In the genomic region with DNA sequence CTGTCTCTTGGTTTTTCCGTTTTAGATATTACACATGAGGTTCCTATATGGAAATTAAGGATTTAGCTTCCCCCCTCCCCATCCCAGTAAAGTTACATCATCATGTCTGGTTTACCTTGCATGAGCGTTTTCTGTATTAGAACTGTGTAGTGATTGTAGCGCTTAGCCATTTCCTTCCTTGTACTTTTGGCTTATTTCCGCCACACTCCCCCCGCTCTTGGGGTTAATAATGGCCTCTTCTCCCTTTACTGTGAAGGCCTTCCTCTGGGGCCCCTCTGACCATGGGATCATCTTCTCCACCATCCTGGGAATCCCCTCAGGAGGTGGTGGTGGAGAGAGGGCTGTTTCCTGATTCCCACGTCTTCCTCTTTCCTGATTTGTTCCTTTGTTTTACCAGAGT, we compare ENCODE assay signal across 10 cellular contexts. TPM values are rescaled to one million over a fixed set of nuclear protein-coding genes. Genes with fewer than 3 reads are reported as not detected.
DNase-seq lines count a peak whose midpoint lies in the region; ATAC-seq, FAIRE-seq and TF ChIP-seq lines count a peak whose summit lies in the region.
"Had no signal": no experiment of that assay in that cellular context is flagged by ENCODE, and none has a peak within 500 bp of the region (broad histone marks: within the 10 kb centered on the region; RNA-seq: fewer than 3 reads in every experiment).

No MANE protein-coding gene starts in this region.

- peak overlapping the region; percentile 43 for H3K4me3 Mint-ChIP-seq in natural killer cell

- CTCF ChIA-PET in A549 (lab: Yijun Ruan, JAX) (no interaction called here), IMR-90 (lab: Yijun Ruan, JAX) (no interaction called here)

- no peaks in the 10 kb centered on the region for H3K27me3 ChIP-seq in IMR-90 (ENCODE audit: control insufficient read depth, insufficient read depth, low read length)

- no peak overlapping the region for H3K18ac ChIP-seq in IMR-90 (ENCODE audit: low read depth, low read length)

- H3K4ac ChIP-seq in IMR-90 (ENCODE audit: low read depth, low read length) = no peak overlapping the region

- no peak overlapping the region for H2AK5ac ChIP-seq in IMR-90 (ENCODE audit: low read depth, low read length)

- no peak overlapping the region for H3K9ac ChIP-seq in IMR-90 (ENCODE audit: low read depth, low read length)

- TF ChIP-seq POLR2A in A549 (IDR thresholded peaks at IDR 0.05; ENCODE audit: low read length) (no peak), IMR-90 (IDR thresholded peaks at IDR 0.05; ENCODE audit: low read depth, low read length) (no peak), GM18505 (IDR thresholded peaks at IDR 0.05; ENCODE audit: borderline replicate concordance, extremely low read depth, insufficient read depth, insufficient read length) (no peak)

- in situ Hi-C loops in IMR-90 (cut with MboI; ENCODE audit: low sequenced_read_pairs) = no loop called here

- peaks cover 10% of the 10 kb centered on the region; the same call in 1 of the 2 replicates for H4K20me1 ChIP-seq in IMR-90 (ENCODE audit: insufficient read depth, low read length)

- no peak overlapping the region for H2AFZ ChIP-seq in IMR-90 (replicated peaks; ENCODE audit: low read length, poor library complexity)

- 89% methylated on average over 6 of the region's 6 CpGs for WGBS in A549 (ENCODE audit: missing lambda C conversion rate)
- no CpG with 5 or more reads among the region's 6 CpGs for WGBS in IMR-90 (ENCODE audit: extremely low coverage in 2 of 2, insufficient read length in 1 of 2), 2 experiments

- H3K9me3 ChIP-seq in A549 = no peaks in the 10 kb centered on the region
- H3K9me3 ChIP-seq in IMR-90 (ENCODE audit: control insufficient read depth, insufficient read depth, low read length) = no peaks in the 10 kb centered on the region

- FAIRE-seq in A549 (lab: Jason Lieb, UNC) = no peak

- no peak overlapping the region for H2BK5ac ChIP-seq in IMR-90 (ENCODE audit: low read depth, low read length, poor library complexity, severe bottlenecking)

- H3K9me3 Mint-ChIP-seq in natural killer cell = no peaks in the 10 kb centered on the region

- peaks cover 54% of the 10 kb centered on the region for H3K4me1 ChIP-seq in A549
- H3K4me1 ChIP-seq in IMR-90 (ENCODE audit: control insufficient read depth, insufficient read depth, low read length) = peaks cover 10% of the 10 kb centered on the region

- no peak overlapping the region for H2AK9ac ChIP-seq in IMR-90 (replicated peaks; ENCODE audit: low read depth, low read length, poor library complexity)

- POLR2A ChIA-PET in A549 (lab: Yijun Ruan, JAX) (interaction anchor here (4.5 kb wide), 1 partner anchor 107 kb away, joined by 32 read pairs; no protein-coding TSS in a partner anchor), IMR-90 (lab: Charles Lee; ENCODE audit: unreplicated experiment) (no interaction called here)

- no TSS peak for BruUV-seq in IMR-90 (replicated peaks; lab: Mats Ljungman, UMichigan)

- H3K4me3 ChIP-seq in A549 = no peak overlapping the region
- H3K4me3 ChIP-seq in IMR-90 (ENCODE audit: insufficient read depth, low read depth, low read length) = no peak overlapping the region
- no peak overlapping the region for H3K4me3 ChIP-seq in coronary artery

- H4K8ac ChIP-seq in IMR-90 (ENCODE audit: low read depth in 2 of 2, low read length in 2 of 2) = no peak overlapping the region

- peak overlapping the region; percentile 93 to 95 for H3K27ac Mint-ChIP-seq in natural killer cell

- H3K27ac ChIP-seq in A549 (peak overlapping the region; percentile 96 to 99; a peak in 5 of 6 replicates), IMR-90 (ENCODE audit: insufficient read depth, low read length) (peak overlapping the region; percentile 32; the same call in 1 of the 2 replicates), coronary artery (peak overlapping the region; percentile 34 to 95)

- intact Hi-C loops in IMR-90 (cut with micrococcal nuclease) = no loop called here
- intact Hi-C loops in natural killer cell (cut with micrococcal nuclease) = no loop called here

- no peak overlapping the region for H3K56ac ChIP-seq in IMR-90 (ENCODE audit: extremely low read depth, insufficient read depth, low read length)

- TF ChIP-seq RAD21 in A549 (conservative IDR thresholded peaks at IDR 0.05 in 1 of 2, IDR thresholded peaks at IDR 0.05 in 1 of 2) = no peak
- TF ChIP-seq RAD21 in IMR-90 (IDR thresholded peaks at IDR 0.05; ENCODE audit: low read length) = no peak

- peaks cover 12 to 61% of the 10 kb centered on the region in 2 experiments; a peak in 3 of 4 replicates for H3K79me1 ChIP-seq in IMR-90 (ENCODE audit: low read depth in 1 of 2, low read length in 2 of 2)

- TF ChIP-seq EP300 in A549 (IDR thresholded peaks at IDR 0.05) = no peak

- H3K9me1 ChIP-seq in IMR-90 (ENCODE audit: insufficient read depth, low read length) = peaks cover 2% of the 10 kb centered on the region; the same call in 1 of the 2 replicates

- no peak overlapping the region for H3K4me2 ChIP-seq in A549
- no peak overlapping the region for H3K4me2 ChIP-seq in IMR-90 (ENCODE audit: low read depth, low read length)

- H2BK20ac ChIP-seq in IMR-90 (ENCODE audit: low read depth, low read length) = no peak overlapping the region

- peaks cover 59 to 60% of the 10 kb centered on the region in 2 donors for H3K4me1 Mint-ChIP-seq in natural killer cell

- peaks cover 40% of the 10 kb centered on the region for H3K36me3 ChIP-seq in IMR-90 (ENCODE audit: control insufficient read depth, insufficient read depth, low read length)

- no peak overlapping the region for H4K91ac ChIP-seq in IMR-90 (ENCODE audit: insufficient read depth, low read depth, low read length)

- H2BK120ac ChIP-seq in IMR-90 (ENCODE audit: low read depth, low read length) = no peak overlapping the region

- no peak overlapping the region for H3K14ac ChIP-seq in IMR-90 (replicated peaks; ENCODE audit: low read depth, low read length)

- H3K23ac ChIP-seq in IMR-90 (ENCODE audit: low read depth, low read length) = 0 out of 2 replicates have a peak overlapping the region, but pooled peaks have one; percentile 25

- dilution Hi-C loops in IMR-90 (cut with HindIII; ENCODE audit: low sequenced_read_pairs, unreplicated experiment) = no loop called here

- H3K36me3 Mint-ChIP-seq in natural killer cell = no peaks in the 10 kb centered on the region

- no peak overlapping the region for H2BK15ac ChIP-seq in IMR-90 (ENCODE audit: low read depth, low read length)

- DNase-seq in A549 (ENCODE audit: low read depth in 1 of 2, low spot score in 1 of 2) (no peak), IMR-90 (no peak), coronary artery (ENCODE audit: low spot score) (no peak), natural killer cell (no peak)
- no peak for DNase-seq in activated CD8-positive, alpha-beta memory T cell treated with anti-CD3 and anti-CD28 coated beads, Interleukin-2, amount 50 U/mL, for 4 hours
- DNase-seq: OCI-M1 had no signal

- no peak for ATAC-seq in A549
- no peak for ATAC-seq in IMR-90 (ENCODE audit: low read depth)
- no peak for ATAC-seq in natural killer cell
- ATAC-seq in HG02840 (IDR thresholded peaks at IDR 0.05; ENCODE audit: low FRiP score, unreplicated experiment) = no peak
- no peak for ATAC-seq in GM18505 (IDR thresholded peaks at IDR 0.05; ENCODE audit: unreplicated experiment)
- ATAC-seq in HG02759 (IDR thresholded peaks at IDR 0.05; ENCODE audit: unreplicated experiment) = no peak
- ATAC-seq: activated CD4-positive, CD25-positive, alpha-beta regulatory T cell treated with anti-CD3 and anti-CD28 coated beads, Interleukin-2, amount 50 U/mL, for 24 hours had no signal

- H4K5ac ChIP-seq in IMR-90 (ENCODE audit: low read depth, low read length) = no peak overlapping the region

- no peaks in the 10 kb centered on the region for H3K27me3 Mint-ChIP-seq in natural killer cell (ENCODE audit: low read depth in 2 of 2)

- no peak for TF ChIP-seq CTCF in A549 (IDR thresholded peaks at IDR 0.05)
- TF ChIP-seq CTCF in IMR-90 (conservative IDR thresholded peaks at IDR 0.05; ENCODE audit: low read depth, low read length) = no peak
- TF ChIP-seq CTCF in coronary artery (IDR thresholded peaks at IDR 0.05) = no peak
- no peak for TF ChIP-seq CTCF in natural killer cell (IDR thresholded peaks at IDR 0.05)

TF ChIP-seq in A549, 52 proteins besides CTCF, POLR2A, EP300 and RAD21 (continues in another document):
- TF ChIP-seq RFX5 (IDR thresholded peaks at IDR 0.05) = no peak

TF ChIP-seq in IMR-90, 13 proteins besides CTCF, POLR2A, EP300 and RAD21:
- no peak for TF ChIP-seq USF2 (IDR thresholded peaks at IDR 0.05; ENCODE audit: low read depth, low read length)
- no peak for TF ChIP-seq NFE2L2 (IDR thresholded peaks at IDR 0.05; ENCODE audit: low read depth, low read length)
- TF ChIP-seq, protein P1, sequence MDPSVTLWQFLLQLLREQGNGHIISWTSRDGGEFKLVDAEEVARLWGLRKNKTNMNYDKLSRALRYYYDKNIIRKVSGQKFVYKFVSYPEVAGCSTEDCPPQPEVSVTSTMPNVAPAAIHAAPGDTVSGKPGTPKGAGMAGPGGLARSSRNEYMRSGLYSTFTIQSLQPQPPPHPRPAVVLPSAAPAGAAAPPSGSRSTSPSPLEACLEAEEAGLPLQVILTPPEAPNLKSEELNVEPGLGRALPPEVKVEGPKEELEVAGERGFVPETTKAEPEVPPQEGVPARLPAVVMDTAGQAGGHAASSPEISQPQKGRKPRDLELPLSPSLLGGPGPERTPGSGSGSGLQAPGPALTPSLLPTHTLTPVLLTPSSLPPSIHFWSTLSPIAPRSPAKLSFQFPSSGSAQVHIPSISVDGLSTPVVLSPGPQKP (IDR thresholded peaks at IDR 0.05; ENCODE audit: borderline replicate concordance, low read depth, low read length) = no peak
- TF ChIP-seq RCOR1 (IDR thresholded peaks at IDR 0.05; ENCODE audit: insufficient replicate concordance, low read length) = no peak
- no peak for TF ChIP-seq MAZ (IDR thresholded peaks at IDR 0.05; ENCODE audit: borderline replicate concordance, low read depth, low read length)
- TF ChIP-seq RFX5 (IDR thresholded peaks at IDR 0.05; ENCODE audit: low read depth, low read length) = no peak

RNA-seq across cellular contexts. Expression of gene AP5Z1, which starts 27.2 kb away (rescaled TPM):
- 6.8 and 7.1 TPM in 2 replicates for polyA plus RNA-seq in A549 (2011; rRNA removed)
- 16.4 and 24.3 TPM in 2 replicates for polyA plus RNA-seq in A549 (2012; cell fraction: cytosol; rRNA removed)
- 118 and 171 TPM in 2 replicates for polyA plus RNA-seq in A549 (2012; cell fraction: nucleus; rRNA removed)
- polyA plus RNA-seq in A549 (2017; fragmentation: RNase III; extraction: RNeasy Plus Mini Kit Qiagen cat#74134 plus additional on column Dnase treatment) = 17.6 to 22.7 TPM (median 21.8 TPM) in 3 replicates
- polyA minus RNA-seq in A549 (2011; rRNA and poly(A)+ RNA removed) = 4.6 and 6.7 TPM in 2 replicates
- 9.2 and 9.7 TPM in 2 replicates for total RNA-seq in IMR-90 (2012; rRNA removed)
- 38.7 and 46.1 TPM in 2 replicates for polyA plus RNA-seq in IMR-90 (2012; rRNA removed)
- polyA plus RNA-seq in IMR-90 (2012; cell fraction: cytosol; rRNA removed) = 18.8 and 31.7 TPM in 2 replicates
- polyA plus RNA-seq in IMR-90 (2012; cell fraction: nucleus; rRNA removed; ENCODE audit: low replicate concordance) = 152 and 486 TPM in 2 replicates
- total RNA-seq in natural killer cell = 100 to 1,000 TPM; 140 to 156 (median 143) TPM

Comparison
In these comparisons a context has a peak if more than half of its experiments do, and no peak if none do; other contexts are left out.
1. H3K27ac ChIP-seq: peak in every context shown above with its lines; median percentile 98 in A549; 64 in coronary artery; 32 in IMR-90.
2. RNA of gene AP5Z1, which starts 27.2 kb away (total RNA-seq): 140 to 156 TPM in natural killer cell; 9.2 to 9.7 TPM in IMR-90; every median in the first group is over 10 times any median in the second.